ENCODE assay signal across 9 cellular contexts in genomic region chr10:102838276-102838927, GRCh38. TPM values are rescaled to one million over a fixed set of nuclear protein-coding genes. Genes with fewer than 3 reads are reported as not detected.
"Had no signal": no experiment of that assay in that cellular context is flagged by ENCODE, and none has a peak within 500 bp of the region (broad histone marks: within the 10 kb centered on the region; RNA-seq: fewer than 3 reads in every experiment).

No MANE protein-coding gene starts in this region.

RNA-seq across cellular contexts. Expression of gene CYP17A1, which starts 1.2 kb away (rescaled TPM):
- total RNA-seq: HT-29; IMR-90; LHCN-M2; MCF 10A; NCI-H460; Right ventricle myocardium superior; SK-MEL-5; T-helper 1 cell treated with Interleukin-12 subunit alpha and Interleukin-12 subunit beta and Interleukin-4 antibody, amounts not matched to agents 30 ng/mL and 1 ng/mL, for 36 hours had no signal
- polyA plus RNA-seq: IMR-90, SK-N-SH had no signal

RNA-seq across cellular contexts. Expression of gene AS3MT, which starts 30.9 kb away (rescaled TPM):
- total RNA-seq: HT-29; T-helper 1 cell treated with Interleukin-12 subunit alpha and Interleukin-12 subunit beta and Interleukin-4 antibody, amounts not matched to agents 30 ng/mL and 1 ng/mL, for 36 hours had no signal
